In the genomic region with DNA sequence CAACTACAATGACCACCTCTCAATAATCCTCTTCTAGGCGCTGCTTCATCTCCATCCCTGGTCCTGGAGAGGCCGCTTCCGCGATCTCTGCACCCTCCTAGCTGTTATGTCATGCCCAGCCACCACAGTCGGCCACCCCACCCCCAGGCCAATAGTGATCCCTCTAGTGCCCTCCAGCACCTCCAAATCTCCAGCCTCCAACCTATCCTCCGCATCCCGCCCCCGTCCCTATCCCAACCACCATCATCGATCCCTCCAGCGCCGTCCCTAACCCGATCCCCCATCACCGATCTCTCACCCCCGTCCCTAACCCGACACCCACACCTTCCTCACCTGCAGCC, we compare ENCODE assay signal across 8 cellular contexts. TPM values are rescaled to one million over a fixed set of nuclear protein-coding genes. Genes with fewer than 3 reads are reported as not detected.
DNase-seq lines count a peak whose midpoint lies in the region; ATAC-seq and TF ChIP-seq lines count a peak whose summit lies in the region.

No MANE protein-coding gene starts in this region.

- peaks cover 20% of the 10 kb centered on the region for H3K4me1 Mint-ChIP-seq in activated T-helper 2 cell treated with anti-CD3 and anti-CD28 coated beads, Interferon-gamma antibody, Interleukin-2, Interleukin-4, amounts not matched to agents 10 μg/mL and 5 μg/mL and 100 μg/mL, durations not matched to agents 14 hours and 24 hours and 36 hours (ENCODE audit: low read depth)

- H3K4me3 ChIP-seq in cardiac muscle cell (peak overlapping the region; percentile 86), prostate gland (peak overlapping the region; percentile 55 to 56)

- H3K27me3 Mint-ChIP-seq in activated T-helper 2 cell treated with anti-CD3 and anti-CD28 coated beads, Interferon-gamma antibody, Interleukin-2, Interleukin-4, amounts not matched to agents 10 μg/mL and 5 μg/mL and 100 μg/mL, durations not matched to agents 14 hours and 24 hours and 36 hours (ENCODE audit: low read depth), result no peaks in the 10 kb centered on the region

- H3K4me3 Mint-ChIP-seq in activated T-helper 2 cell treated with anti-CD3 and anti-CD28 coated beads, Interferon-gamma antibody, Interleukin-2, Interleukin-4, amounts not matched to agents 10 μg/mL and 5 μg/mL and 100 μg/mL, durations not matched to agents 14 hours and 24 hours and 36 hours (ENCODE audit: low read depth), result peak overlapping the region; percentile 97

- no peak for TF ChIP-seq CTCF in cardiac muscle cell (IDR thresholded peaks at IDR 0.05; ENCODE audit: low read depth, low read length)
- no peak for TF ChIP-seq CTCF in prostate gland (IDR thresholded peaks at IDR 0.05)

- H3K9me3 ChIP-seq in cardiac muscle cell (ENCODE audit: low read depth) (no peaks in the 10 kb centered on the region), prostate gland (no peaks in the 10 kb centered on the region)

- peaks cover 20% of the 10 kb centered on the region for H3K36me3 Mint-ChIP-seq in activated T-helper 2 cell treated with anti-CD3 and anti-CD28 coated beads, Interferon-gamma antibody, Interleukin-2, Interleukin-4, amounts not matched to agents 10 μg/mL and 5 μg/mL and 100 μg/mL, durations not matched to agents 14 hours and 24 hours and 36 hours (ENCODE audit: low read depth)

- no peaks in the 10 kb centered on the region for H3K9me3 Mint-ChIP-seq in activated T-helper 2 cell treated with anti-CD3 and anti-CD28 coated beads, Interferon-gamma antibody, Interleukin-2, Interleukin-4, amounts not matched to agents 10 μg/mL and 5 μg/mL and 100 μg/mL, durations not matched to agents 14 hours and 24 hours and 36 hours

- no peak for TF ChIP-seq POLR2A in prostate gland (IDR thresholded peaks at IDR 0.05)

- no peak for DNase-seq in activated T-helper 2 cell treated with anti-CD3 and anti-CD28 coated beads, Interferon-gamma antibody, Interleukin-2, Interleukin-4, amounts not matched to agents 10 μg/mL and 5 μg/mL and 100 μg/mL, durations not matched to agents 14 hours and 24 hours and 36 hours (ENCODE audit: low spot score)
- peak in 1 of 2 donors; percentile 1 for DNase-seq in cardiac muscle cell (ENCODE audit: low read depth in 1 of 2, low spot score in 1 of 2)
- no peak for DNase-seq in prostate gland (ENCODE audit: low spot score)
- DNase-seq in NCI-H526 treated with DMSO at 0.1 percent for 48 hours (lab: John Stamatoyannopoulos, UW), result no peak
- DNase-seq in hippocampal formation (lab: John Stamatoyannopoulos, UW), result no peak
- no peak for DNase-seq in posterior vena cava (ENCODE audit: low spot score)

- peak overlapping the region; percentile 91 for H3K27ac Mint-ChIP-seq in activated T-helper 2 cell treated with anti-CD3 and anti-CD28 coated beads, Interferon-gamma antibody, Interleukin-2, Interleukin-4, amounts not matched to agents 10 μg/mL and 5 μg/mL and 100 μg/mL, durations not matched to agents 14 hours and 24 hours and 36 hours

- intact Hi-C loops in activated T-helper 2 cell treated with anti-CD3 and anti-CD28 coated beads, Interferon-gamma antibody, Interleukin-2, Interleukin-4, amounts not matched to agents 10 μg/mL and 5 μg/mL and 100 μg/mL, durations not matched to agents 14 hours and 24 hours and 36 hours (cut with micrococcal nuclease), result loop anchor here (5.0 to 10.0 kb wide), 4 partner anchors 42 to 147 kb away; no protein-coding TSS in a partner anchor
- intact Hi-C loops in prostate gland (cut with DNase I), result loop anchor here (10.0 kb wide), 1 partner anchor 269 kb away; the partner anchor contains the start of genes NDUFA1 and RNF113A
- intact Hi-C loops in posterior vena cava (cut with DNase I), result no loop called here

- no peak overlapping the region for H3K27ac ChIP-seq in cardiac muscle cell
- H3K27ac ChIP-seq in prostate gland, result peak overlapping the region; percentile 91

- 0% methylated on average over 15 of the region's 15 CpGs for WGBS in prostate gland

- no peaks in the 10 kb centered on the region for H3K36me3 ChIP-seq in cardiac muscle cell
- no peaks in the 10 kb centered on the region for H3K36me3 ChIP-seq in prostate gland

- peak; percentile 16 for ATAC-seq in GM18498 (IDR thresholded peaks at IDR 0.05; ENCODE audit: unreplicated experiment)
- ATAC-seq in HG03460 (IDR thresholded peaks at IDR 0.05; ENCODE audit: unreplicated experiment), result peak; percentile 15

- H3K4me1 ChIP-seq in cardiac muscle cell (ENCODE audit: low read depth) (no peaks in the 10 kb centered on the region), prostate gland (replicated peaks) (no peaks in the 10 kb centered on the region)

- H3K27me3 ChIP-seq in cardiac muscle cell (peaks cover 4% of the 10 kb centered on the region), prostate gland (replicated peaks; ENCODE audit: insufficient read depth) (no peaks in the 10 kb centered on the region)

RNA-seq across cellular contexts. Expression of gene NKRF, which starts 0.9 kb away (rescaled TPM):
- 25.1 and 25.9 TPM in 2 replicates for total RNA-seq in activated T-helper 2 cell treated with anti-CD3 and anti-CD28 coated beads, Interferon-gamma antibody, Interleukin-2, Interleukin-4, amounts not matched to agents 10 μg/mL and 5 μg/mL and 100 μg/mL, durations not matched to agents 14 hours and 24 hours and 36 hours
- 4.3 and 5.1 TPM in 2 replicates for total RNA-seq in cardiac muscle cell
- polyA plus RNA-seq in cardiac muscle cell, result 4.2 and 6.8 TPM in 2 replicates
- total RNA-seq in prostate gland, result 1 to 10 TPM; 6.6 to 6.9 TPM
- 1 to 10 TPM; 6.8 to 7.5 TPM for total RNA-seq in posterior vena cava

RNA-seq across cellular contexts. Expression of gene UBE2A, which starts 31.0 kb away (rescaled TPM):
- total RNA-seq in activated T-helper 2 cell treated with anti-CD3 and anti-CD28 coated beads, Interferon-gamma antibody, Interleukin-2, Interleukin-4, amounts not matched to agents 10 μg/mL and 5 μg/mL and 100 μg/mL, durations not matched to agents 14 hours and 24 hours and 36 hours, result 60.6 and 61.6 TPM in 2 replicates
- total RNA-seq in cardiac muscle cell (41.7 and 44.0 TPM in 2 replicates), prostate gland (10 to 100 TPM; 19.8 to 32.9 TPM), posterior vena cava (10 to 100 TPM; 46.6 to 56.7 TPM)
- polyA plus RNA-seq in cardiac muscle cell, result 98.2 and 106 TPM in 2 replicates

RNA-seq across cellular contexts. Expression of gene STEEP1, which starts 40.2 kb away (rescaled TPM):
- 21.9 and 22.0 TPM in 2 replicates for total RNA-seq in activated T-helper 2 cell treated with anti-CD3 and anti-CD28 coated beads, Interferon-gamma antibody, Interleukin-2, Interleukin-4, amounts not matched to agents 10 μg/mL and 5 μg/mL and 100 μg/mL, durations not matched to agents 14 hours and 24 hours and 36 hours
- total RNA-seq in cardiac muscle cell (36.3 and 42.6 TPM in 2 replicates), prostate gland (10 to 100 TPM; 31.9 to 33.4 TPM), posterior vena cava (10 to 100 TPM; 13.6 to 15.1 TPM)
- polyA plus RNA-seq in cardiac muscle cell, result 11.2 and 15.8 TPM in 2 replicates

Comparison
In these comparisons a context has a peak if more than half of its experiments do, and no peak if none do; other contexts are left out.
1. intact Hi-C loops: an anchor here in activated T-helper 2 cell treated with anti-CD3 and anti-CD28 coated beads, Interferon-gamma antibody, Interleukin-2, Interleukin-4, amounts not matched to agents 10 μg/mL and 5 μg/mL and 100 μg/mL, durations not matched to agents 14 hours and 24 hours and 36 hours (5.0 to 10.0 kb wide) and prostate gland (10.0 kb wide); none called in posterior vena cava.